Comparison of ENCODE assay signal across 29 cellular contexts in the genomic region with DNA sequence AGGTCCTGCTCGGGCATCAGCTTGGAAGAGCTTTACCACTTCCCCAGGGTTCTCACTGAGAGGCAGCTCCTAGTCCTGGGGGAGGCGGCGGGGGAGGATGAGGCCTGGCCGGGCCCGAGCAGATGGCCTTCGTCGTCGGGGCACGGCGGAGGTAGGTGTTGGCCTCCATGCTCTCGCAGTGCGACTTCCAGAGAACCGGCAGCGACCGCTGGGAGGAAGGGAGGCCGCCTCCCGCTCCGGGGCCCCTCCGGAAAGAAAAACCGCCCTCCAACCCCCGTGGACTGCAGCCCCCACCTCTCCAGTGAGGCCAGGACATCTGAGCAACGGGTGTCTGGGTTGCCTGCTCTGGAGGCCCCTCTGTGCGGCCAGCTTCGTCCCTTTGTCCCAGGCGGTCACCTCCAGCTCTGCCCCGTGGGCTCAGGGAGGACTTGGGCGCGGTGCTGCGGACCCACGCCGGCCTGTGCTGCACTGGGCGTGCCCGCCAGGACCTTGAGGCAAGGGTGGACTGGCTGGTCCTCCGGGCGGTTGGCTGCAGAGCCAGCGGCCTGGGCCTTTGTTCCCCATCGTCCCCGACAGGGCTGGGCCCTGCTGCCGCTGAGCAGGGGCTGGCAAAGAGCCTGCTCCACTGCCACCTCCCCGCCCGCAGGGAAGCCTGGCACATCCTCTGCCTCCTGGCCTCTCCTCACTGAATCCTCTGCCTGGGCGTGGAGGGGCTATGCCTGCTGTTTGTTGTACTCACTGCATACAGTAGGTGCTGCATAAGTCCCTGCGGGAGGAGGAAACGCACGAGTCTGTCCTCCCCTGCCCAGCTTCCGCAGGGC. TPM values are rescaled to one million over a fixed set of nuclear protein-coding genes. Genes with fewer than 3 reads are reported as not detected.
DNase-seq lines count a peak whose midpoint lies in the region; ATAC-seq, FAIRE-seq and TF ChIP-seq lines count a peak whose summit lies in the region.
"Had no signal": no experiment of that assay in that cellular context is flagged by ENCODE, and none has a peak within 500 bp of the region (broad histone marks: within the 10 kb centered on the region; RNA-seq: fewer than 3 reads in every experiment).

No MANE protein-coding gene starts in this region.

- DNase-seq in activated T-cell treated with anti-CD3 and anti-CD28 coated beads, Interleukin-2, amount 50 U/mL, for 4 hours = no peak
- DNase-seq in activated T-cell treated with anti-CD3 and anti-CD28 coated beads for 4 hours (no peak), H7 (peak; percentile 64), endothelial cell of umbilical vein (ENCODE audit: low read depth, low spot score) (no peak), sigmoid colon (peak; percentile 61), COLO829 (ENCODE audit: low spot score) (no peak), inferior parietal cortex (ENCODE audit: extremely low spot score) (no peak), activated gamma-delta T cell (lab: John Stamatoyannopoulos, UW) (no peak)
- DNase-seq: adrenal gland; colonic mucosa; DMS79; effector memory CD4-positive, alpha-beta T cell; foreskin keratinocyte; GOT3; Karpas-422; MV-4-11; NCI-H510A treated with DMSO at 0.1 percent for 48 hours; PC-9; right lobe of liver; SHP77 treated with DMSO at 0.1 percent for 48 hours; SW 1271 had no signal

- H3K9ac ChIP-seq in endothelial cell of umbilical vein (replicated peaks; ENCODE audit: extremely low read depth, insufficient read depth, low read length) = no peak overlapping the region

- peaks cover 6% of the 10 kb centered on the region for H3K9me3 Mint-ChIP-seq in activated T-cell treated with anti-CD3 and anti-CD28 coated beads, Interleukin-2, amount 50 U/mL, for 4 hours

- dilution Hi-C loops in endothelial cell of umbilical vein (cut with MboI; ENCODE audit: extremely low pct_ligation_motif_present, low sequenced_read_pairs) = no loop called here

- no peak for ATAC-seq in activated T-cell treated with anti-CD3 and anti-CD28 coated beads, Interleukin-2, amount 50 U/mL, for 4 hours
- ATAC-seq: A549 had no signal

- peak overlapping the region; percentile 33 for H3K4me3 Mint-ChIP-seq in activated T-cell treated with anti-CD3 and anti-CD28 coated beads, Interleukin-2, amount 50 U/mL, for 4 hours
- H3K4me3 Mint-ChIP-seq: brain; natural killer cell treated with Interleukin-12 subunit alpha and Interleukin-12 subunit beta and Interleukin-15 and Interleukin-18, amount 100 ng/mL, for 72 hours had no signal

- no peak for TF ChIP-seq EP300 in sigmoid colon (IDR thresholded peaks at IDR 0.05)

- CTCF ChIA-PET in endothelial cell of umbilical vein (lab: Charles Lee) = interaction anchor here (0.8 to 1.6 kb wide), 4 partner anchors 20 to 199 kb away, joined by 3 to 8 read pairs (median 4); no protein-coding TSS in a partner anchor

- peak overlapping the region; percentile 96 for H2AFZ ChIP-seq in endothelial cell of umbilical vein (ENCODE audit: low read depth, low read length)
- H2AFZ ChIP-seq: PC-9 had no signal

- no peak overlapping the region for H3K4me2 ChIP-seq in endothelial cell of umbilical vein (ENCODE audit: insufficient read depth, low read length)
- H3K4me2 ChIP-seq: A549, PC-9 had no signal

- H3K79me2 ChIP-seq in endothelial cell of umbilical vein (ENCODE audit: control insufficient read depth, insufficient read depth, low read length) = no peaks in the 10 kb centered on the region

- H3K27me3 ChIP-seq in H7 (ENCODE audit: control insufficient read depth, insufficient read depth, low read length) (no peaks in the 10 kb centered on the region), endothelial cell of umbilical vein (ENCODE audit: control insufficient read depth in 2 of 2, insufficient read depth in 2 of 2, low read length in 2 of 2) (no peaks in the 10 kb centered on the region), sigmoid colon (peaks cover 7 to 33% (median 22%) of the 10 kb centered on the region in 3 donors)
- H3K27me3 ChIP-seq: colonic mucosa, ovary, right lobe of liver had no signal

- H3K4me1 Mint-ChIP-seq in activated T-cell treated with anti-CD3 and anti-CD28 coated beads, Interleukin-2, amount 50 U/mL, for 4 hours (ENCODE audit: low read depth) = no peaks in the 10 kb centered on the region

- POLR2A ChIA-PET in endothelial cell of umbilical vein (lab: Charles Lee) = interaction anchor here (0.7 kb wide), 1 partner anchor 198 kb away, joined by 3 read pairs; no protein-coding TSS in a partner anchor

- peaks cover 6% of the 10 kb centered on the region for H3K4me1 ChIP-seq in endothelial cell of umbilical vein (ENCODE audit: control insufficient read depth, extremely low read depth, insufficient read depth, low read length)
- H3K4me1 ChIP-seq in sigmoid colon = peaks cover 0 to 13% (median 9%) of the 10 kb centered on the region in 4 donors
- H3K4me1 ChIP-seq: A549, colonic mucosa, foreskin keratinocyte had no signal

- 67 to 88% methylated on average over 46 of the region's 46 CpGs for WGBS in sigmoid colon, 2 donors

- H3K36me3 ChIP-seq in H7 (replicated peaks; ENCODE audit: control insufficient read depth, insufficient read depth, low read length) = no peaks in the 10 kb centered on the region
- H3K36me3 ChIP-seq in endothelial cell of umbilical vein (ENCODE audit: control insufficient read depth in 2 of 2, extremely low read depth in 1 of 2, insufficient read depth in 2 of 2, low read length in 2 of 2) = no peaks in the 10 kb centered on the region
- no peaks in the 10 kb centered on the region for H3K36me3 ChIP-seq in sigmoid colon
- H3K36me3 ChIP-seq: adrenal gland, colonic mucosa, ovary, right lobe of liver had no signal

- no peaks in the 10 kb centered on the region for H4K20me1 ChIP-seq in endothelial cell of umbilical vein (replicated peaks; ENCODE audit: control insufficient read depth, extremely low read depth, insufficient read depth, low read length)

- intact Hi-C loops in endothelial cell of umbilical vein (cut with micrococcal nuclease) = no loop called here
- intact Hi-C loops in sigmoid colon (cut with DNase I) = no loop called here

- no peaks in the 10 kb centered on the region for H3K9me1 ChIP-seq in endothelial cell of umbilical vein (replicated peaks; ENCODE audit: control insufficient read depth, extremely low read depth, insufficient read depth, low read length)

- TF ChIP-seq POLR2A in endothelial cell of umbilical vein (IDR thresholded peaks at IDR 0.05; ENCODE audit: low read depth, low read length) (no peak), sigmoid colon (IDR thresholded peaks at IDR 0.05) (no peak)

- no peaks in the 10 kb centered on the region for H3K36me3 Mint-ChIP-seq in activated T-cell treated with anti-CD3 and anti-CD28 coated beads, Interleukin-2, amount 50 U/mL, for 4 hours (ENCODE audit: insufficient read depth)

- H3K4me3 ChIP-seq in H7 (ENCODE audit: insufficient read depth, low read depth, low read length) (no peak overlapping the region), endothelial cell of umbilical vein (replicated peaks in 1 of 3; ENCODE audit: insufficient read depth in 1 of 3, low read depth in 1 of 3, low read length in 3 of 3) (no peak overlapping the region), sigmoid colon (no peak overlapping the region)
- H3K4me3 ChIP-seq: A549, ovary, PC-9 had no signal

- peaks cover 7% of the 10 kb centered on the region for H3K27me3 Mint-ChIP-seq in activated T-cell treated with anti-CD3 and anti-CD28 coated beads, Interleukin-2, amount 50 U/mL, for 4 hours (ENCODE audit: low read depth)

- no peak for FAIRE-seq in endothelial cell of umbilical vein (lab: Jason Lieb, UNC)
- FAIRE-seq: A549 had no signal

- TF ChIP-seq CTCF in endothelial cell of umbilical vein (IDR thresholded peaks at IDR 0.05; ENCODE audit: extremely low read depth in 1 of 2, insufficient read depth in 1 of 2, low read depth in 1 of 2, low read length in 2 of 2) (no peak), sigmoid colon (IDR thresholded peaks at IDR 0.05) (no peak)

- H3K27ac ChIP-seq in endothelial cell of umbilical vein (ENCODE audit: insufficient read depth, low read depth, low read length) = no peak overlapping the region
- H3K27ac ChIP-seq in sigmoid colon = no peak overlapping the region
- H3K27ac ChIP-seq: A549, adrenal gland, colonic mucosa, foreskin keratinocyte, ovary, PC-9, right lobe of liver had no signal

- BruUV-seq in endothelial cell of umbilical vein (replicated peaks; lab: Mats Ljungman, UMichigan) = no TSS peak

- H3K9me3 ChIP-seq in endothelial cell of umbilical vein (replicated peaks; ENCODE audit: control insufficient read depth, insufficient read depth, low read length) = no peaks in the 10 kb centered on the region
- no peaks in the 10 kb centered on the region for H3K9me3 ChIP-seq in sigmoid colon
- H3K9me3 ChIP-seq: A549, adrenal gland, colonic mucosa, ovary, right lobe of liver had no signal

RNA-seq across cellular contexts. Expression of a gene that starts 13.6 kb away (rescaled TPM):
- total RNA-seq in activated T-cell treated with anti-CD3 and anti-CD28 coated beads, Interleukin-2, amount 50 U/mL, for 4 hours = not detected
- not detected in 2 replicates for total RNA-seq in H7 (2014; rRNA removed; shearing (Covaris generic))
- total RNA-seq in endothelial cell of umbilical vein (not detected in 2 replicates), sigmoid colon (not detected)
- polyA plus RNA-seq in endothelial cell of umbilical vein (not detected in 2 replicates), sigmoid colon (under 1 TPM in 1 of 3 donors, not detected in 2; 0.26 TPM)
- not detected in 2 replicates for polyA plus RNA-seq in endothelial cell of umbilical vein (2011; cell fraction: cytosol; rRNA removed)
- polyA plus RNA-seq in endothelial cell of umbilical vein (2011; cell fraction: nucleus; rRNA removed) = not detected in 2 replicates
- polyA plus RNA-seq in endothelial cell of umbilical vein (2012) = not detected in 2 replicates
- not detected in 2 replicates for polyA minus RNA-seq in endothelial cell of umbilical vein
- not detected for polyA minus RNA-seq in endothelial cell of umbilical vein (2011; cell fraction: cytosol; rRNA and poly(A)+ RNA removed)
- polyA minus RNA-seq in endothelial cell of umbilical vein (2011; cell fraction: nucleus; rRNA and poly(A)+ RNA removed) = not detected in 2 replicates
- total RNA-seq: adrenal gland, foreskin keratinocyte, mesenteric fat pad, ovary, PC-9, ureter had no signal
- polyA plus RNA-seq: A549, esophagus, foreskin keratinocyte, ovary had no signal

RNA-seq across cellular contexts. Expression of a gene that starts 45.8 kb away (rescaled TPM):
- total RNA-seq in activated T-cell treated with anti-CD3 and anti-CD28 coated beads, Interleukin-2, amount 50 U/mL, for 4 hours = under 1 TPM in 2 of 3 donors, not detected in 1; 0.26 to 0.35 TPM
- total RNA-seq in H7 (2014; rRNA removed; shearing (Covaris generic)) = 0.21 and 0.81 TPM in 2 replicates
- total RNA-seq in endothelial cell of umbilical vein (0.58 and 0.73 TPM in 2 replicates), sigmoid colon (10 to 100 TPM in 1 of 4 donors, 1 to 10 TPM in 3; 4.6 to 15.0 (median 5.3) TPM)
- polyA plus RNA-seq in endothelial cell of umbilical vein (1.3 and 1.6 TPM in 2 replicates), sigmoid colon (1 to 10 TPM in 2 of 3 donors, under 1 TPM in 1; 0.46 to 2.4 (median 1.9) TPM)
- polyA plus RNA-seq in endothelial cell of umbilical vein (2011; cell fraction: cytosol; rRNA removed) = 0.44 and 0.51 TPM in 2 replicates
- 1.7 and 3.1 TPM in 2 replicates for polyA plus RNA-seq in endothelial cell of umbilical vein (2011; cell fraction: nucleus; rRNA removed)
- 0.05 and 0.31 TPM in 2 replicates for polyA plus RNA-seq in endothelial cell of umbilical vein (2012)
- 0.19 and 1.6 TPM in 2 replicates for polyA minus RNA-seq in endothelial cell of umbilical vein
- not detected for polyA minus RNA-seq in endothelial cell of umbilical vein (2011; cell fraction: cytosol; rRNA and poly(A)+ RNA removed)
- polyA minus RNA-seq in endothelial cell of umbilical vein (2011; cell fraction: nucleus; rRNA and poly(A)+ RNA removed) = 0.48 and 0.87 TPM in 2 replicates
- total RNA-seq: foreskin keratinocyte had no signal
- polyA plus RNA-seq: foreskin keratinocyte had no signal

RNA-seq across cellular contexts. Expression of a gene that starts 53.1 kb away (rescaled TPM):
- total RNA-seq in activated T-cell treated with anti-CD3 and anti-CD28 coated beads, Interleukin-2, amount 50 U/mL, for 4 hours = under 1 TPM in 1 of 3 donors, not detected in 2; 0.18 TPM
- total RNA-seq in H7 (2014; rRNA removed; shearing (Covaris generic)) = 0.87 and 1.7 TPM in 2 replicates
- 0.21 and 0.62 TPM in 2 replicates for total RNA-seq in endothelial cell of umbilical vein
- 0.04 and 0.10 TPM in 2 replicates for polyA plus RNA-seq in endothelial cell of umbilical vein
- 0.09 and 0.10 TPM in 2 replicates for polyA plus RNA-seq in endothelial cell of umbilical vein (2011; cell fraction: cytosol; rRNA removed)
- polyA plus RNA-seq in endothelial cell of umbilical vein (2011; cell fraction: nucleus; rRNA removed) = 0.21 and 0.25 TPM in 2 replicates
- 0.16 TPM in 1 of 2 replicates, not detected in the other for polyA plus RNA-seq in endothelial cell of umbilical vein (2012)
- polyA minus RNA-seq in endothelial cell of umbilical vein = 0.05 and 0.40 TPM in 2 replicates
- not detected for polyA minus RNA-seq in endothelial cell of umbilical vein (2011; cell fraction: cytosol; rRNA and poly(A)+ RNA removed)
- polyA minus RNA-seq in endothelial cell of umbilical vein (2011; cell fraction: nucleus; rRNA and poly(A)+ RNA removed) = 0.05 and 0.19 TPM in 2 replicates
- under 1 TPM in 3 of 4 donors, not detected in 1; under 0.01 to 0.83 (median 0.33) TPM for total RNA-seq in sigmoid colon
- polyA plus RNA-seq in sigmoid colon = 1 to 10 TPM in 1 of 3 donors, under 1 TPM in 1, not detected in 1; 0.61 to 1.2 TPM
- total RNA-seq: left lobe of liver had no signal
- polyA plus RNA-seq: A549 had no signal

Comparison
In these comparisons a context has a peak if more than half of its experiments do, and no peak if none do; other contexts are left out.
1. DNase-seq: peak in H7 (single experiment) and sigmoid colon (single experiment); none in activated T-cell treated with anti-CD3 and anti-CD28 coated beads, Interleukin-2, amount 50 U/mL, for 4 hours (single experiment), activated T-cell treated with anti-CD3 and anti-CD28 coated beads for 4 hours (single experiment), endothelial cell of umbilical vein (single experiment), COLO829 (single experiment), inferior parietal cortex (single experiment) and activated gamma-delta T cell (single experiment).